1 cellular context compared by ENCODE assay signal in genomic region chr19:13037161-13037560, GRCh38.
TF ChIP-seq lines count a peak whose summit lies in the region.

No MANE protein-coding gene starts in this region.

TF ChIP-seq in K562, 482 proteins besides CTCF, POLR2A, EP300 and RAD21 (continued from another document):
- peak; percentile 61 for TF ChIP-seq ZBTB33 (CRISPR knock-in tag; IDR thresholded peaks at IDR 0.05)
- TF ChIP-seq MEIS2 (IDR thresholded peaks at IDR 0.05; ENCODE audit: partially characterized antibody): no peak
- no peak for TF ChIP-seq BHLHE40 (IDR thresholded peaks at IDR 0.05; ENCODE audit: low read length)
- TF ChIP-seq KDM5B (IDR thresholded peaks at IDR 0.05; ENCODE audit: insufficient replicate concordance, low read depth, low read length): no peak
- no peak for TF ChIP-seq HNRNPK (IDR thresholded peaks at IDR 0.05; ENCODE audit: low read depth, low read length, poor library complexity, severe bottlenecking)
- TF ChIP-seq ELF2 (CRISPR knock-in tag; IDR thresholded peaks at IDR 0.05): no peak
- TF ChIP-seq ILK (tag; IDR thresholded peaks at IDR 0.05; ENCODE audit: borderline replicate concordance, low read depth): no peak
TF ChIP-seq in K562: peak in this region for 1.
